ENCODE assay signal across 9 cellular contexts in the genomic region with DNA sequence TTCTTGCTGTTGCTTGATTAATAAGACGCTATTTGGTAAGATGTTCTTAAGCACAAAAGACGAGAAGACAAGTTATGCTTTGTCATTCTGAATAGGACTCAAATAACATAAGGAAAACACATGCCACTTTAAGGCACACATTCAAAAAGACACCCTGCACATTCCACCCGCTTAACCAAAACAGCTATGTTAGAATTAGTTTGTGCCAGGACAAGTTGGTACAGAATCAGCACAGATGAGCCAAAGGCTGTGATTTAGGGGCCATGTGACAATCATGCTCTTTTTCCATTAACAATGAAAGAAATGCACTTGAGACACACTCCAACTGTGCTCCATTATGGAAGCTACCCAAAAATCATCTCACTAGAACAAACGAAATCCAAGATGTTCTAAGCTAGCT. TPM values are rescaled to one million over a fixed set of nuclear protein-coding genes. Genes with fewer than 3 reads are reported as not detected.
DNase-seq lines count a peak whose midpoint lies in the region; ATAC-seq, FAIRE-seq and TF ChIP-seq lines count a peak whose summit lies in the region.
"Had no signal": no experiment of that assay in that cellular context is flagged by ENCODE, and none has a peak within 500 bp of the region (broad histone marks: within the 10 kb centered on the region; RNA-seq: fewer than 3 reads in every experiment).

No MANE protein-coding gene starts in this region.

- peak overlapping the region; percentile 6 for H3K4me3 Mint-ChIP-seq in mesothelial cell of epicardium

- H3K27me3 Mint-ChIP-seq in mesothelial cell of epicardium (ENCODE audit: low read depth), result no peaks in the 10 kb centered on the region

- WGBS in body of pancreas, 2 donors, result 17 to 18% methylated on average over 4 of the region's 4 CpGs

- POLR2A ChIA-PET in AG04450 (lab: Yijun Ruan, JAX), result no interaction called here

- H3K4me3 ChIP-seq in AG04450 (ENCODE audit: low read depth, low read length) (peak overlapping the region; percentile 34), body of pancreas (no peak overlapping the region), uterus (peak overlapping the region in 1 of 2 donors; percentile 1)

- intact Hi-C loops in body of pancreas (cut with DNase I), result no loop called here
- intact Hi-C loops in uterus (cut with DNase I; ENCODE audit: low total_unique reads), result loop anchor here (5.0 kb wide), 1 partner anchor 52 kb away; no protein-coding TSS in a partner anchor

- H3K9me3 ChIP-seq in AG04450 (ENCODE audit: control insufficient read depth, insufficient read depth, low read length) (no peaks in the 10 kb centered on the region; the same call in 1 of the 2 replicates), body of pancreas (no peaks in the 10 kb centered on the region), uterus (no peaks in the 10 kb centered on the region)

- peak; percentile 4 for FAIRE-seq in HTR-8/SVneo (lab: Jason Lieb, UNC)

- no peaks in the 10 kb centered on the region for H3K9me3 Mint-ChIP-seq in mesothelial cell of epicardium

- peaks cover 55% of the 10 kb centered on the region for H3K4me1 Mint-ChIP-seq in mesothelial cell of epicardium

- ATAC-seq in body of pancreas, result no peak

- H3K36me3 Mint-ChIP-seq in mesothelial cell of epicardium, result peaks cover 3% of the 10 kb centered on the region

- H3K27ac Mint-ChIP-seq in mesothelial cell of epicardium, result peak overlapping the region; percentile 65

- TF ChIP-seq CTCF in AG04450 (IDR thresholded peaks at IDR 0.05; ENCODE audit: low read depth, low read length), result no peak
- no peak for TF ChIP-seq CTCF in body of pancreas (IDR thresholded peaks at IDR 0.05)
- TF ChIP-seq CTCF in mesothelial cell of epicardium (IDR thresholded peaks at IDR 0.05; ENCODE audit: unreplicated experiment), result no peak
- TF ChIP-seq CTCF in uterus (IDR thresholded peaks at IDR 0.05), result no peak

- CTCF ChIA-PET in AG04450 (lab: Charles Lee), result no interaction called here

- H3K4me1 ChIP-seq in body of pancreas, result peaks cover 76% of the 10 kb centered on the region
- H3K4me1 ChIP-seq in uterus, result peaks cover 5 to 9% of the 10 kb centered on the region in 2 donors

- DNase-seq in AG04450 (ENCODE audit: low read depth, low spot score) (no peak), HTR-8/SVneo (ENCODE audit: insufficient read length, low spot score) (no peak), body of pancreas (no peak), mesothelial cell of epicardium (ENCODE audit: low spot score in 2 of 2, unreplicated experiment in 2 of 2) (no peak), kidney glomerular epithelial cell (lab: John Stamatoyannopoulos, UW) (no peak), DMS153 treated with DMSO at 0.1 percent for 48 hours (lab: John Stamatoyannopoulos, UW; ENCODE audit: unreplicated experiment) (no peak), NCI-H526 treated with DMSO at 0.1 percent for 48 hours (lab: John Stamatoyannopoulos, UW) (no peak), uterus (no peak)
- DNase-seq: activated CD4-positive, alpha-beta T cell treated with anti-CD3 and anti-CD28 coated beads, Interleukin-2, amount 50 U/mL, for 1 hour had no signal

- H3K36me3 ChIP-seq in body of pancreas (replicated peaks in 1 of 2; ENCODE audit: insufficient read depth in 1 of 2, low read depth in 2 of 2) (no peaks in the 10 kb centered on the region), uterus (no peaks in the 10 kb centered on the region)

- H3K27ac ChIP-seq in AG04450 (ENCODE audit: low read depth, low read length) (no peak overlapping the region), body of pancreas (peak overlapping the region in 3 of 4 donors; percentile 18 to 24 (median 22)), uterus (peak overlapping the region in 1 of 2 donors; percentile 47)

- TF ChIP-seq POLR2A in body of pancreas (IDR thresholded peaks at IDR 0.05), result no peak
- no peak for TF ChIP-seq POLR2A in uterus (IDR thresholded peaks at IDR 0.05)

- H3K27me3 ChIP-seq in AG04450 (ENCODE audit: control insufficient read depth, insufficient read depth, low read length) (no peaks in the 10 kb centered on the region), body of pancreas (no peaks in the 10 kb centered on the region), uterus (no peaks in the 10 kb centered on the region)

RNA-seq across cellular contexts. Expression of a gene that starts 3.4 kb away (rescaled TPM):
- polyA plus RNA-seq in AG04450 (2011; rRNA removed), result 84.2 and 106 TPM in 2 replicates
- 63.6 and 77.1 TPM in 2 replicates for polyA minus RNA-seq in AG04450 (2011; rRNA and poly(A)+ RNA removed)
- total RNA-seq in body of pancreas (10 to 100 TPM; 68.5 to 91.3 TPM), mesothelial cell of epicardium (107 to 109 TPM (median 108 TPM) in 3 replicates), uterus (100 to 1,000 TPM in 1 of 4 donors, 10 to 100 TPM in 3; 53.5 to 128 (median 76.4) TPM)

RNA-seq across cellular contexts. Expression of a gene that starts 60.0 kb away (rescaled TPM):
- polyA plus RNA-seq in AG04450 (2011; rRNA removed), result 0.94 and 1.0 TPM in 2 replicates
- polyA minus RNA-seq in AG04450 (2011; rRNA and poly(A)+ RNA removed), result 1.2 and 1.5 TPM in 2 replicates
- total RNA-seq in body of pancreas (1 to 10 TPM; 6.0 to 9.2 TPM), mesothelial cell of epicardium (38.3 to 42.7 TPM (median 40.6 TPM) in 3 replicates), uterus (10 to 100 TPM in 1 of 4 donors, 1 to 10 TPM in 3; 2.4 to 33.3 (median 6.2) TPM)
